8 cellular contexts compared by ENCODE assay signal in genomic region chr11:128630367-128631230, GRCh38. TPM values are rescaled to one million over a fixed set of nuclear protein-coding genes. Genes with fewer than 3 reads are reported as not detected.
A peak's percentile ranks its signal among the peaks of the same experiment; 100 is the strongest.
DNase-seq lines count a peak whose midpoint lies in the region; ATAC-seq, FAIRE-seq and TF ChIP-seq lines count a peak whose summit lies in the region.

No MANE protein-coding gene starts in this region.

- TF ChIP-seq CTCF in Calu3 (IDR thresholded peaks at IDR 0.05; ENCODE audit: unreplicated experiment) (peak; percentile 44), Panc1 (IDR thresholded peaks at IDR 0.05) (peak; percentile 91), neutrophil (IDR thresholded peaks at IDR 0.05) (peak; percentile 92)

- H3K9me3 ChIP-seq in Panc1 (ENCODE audit: control insufficient read depth, insufficient read depth, low read depth, low read length) (no peaks in the 10 kb centered on the region), neutrophil (no peaks in the 10 kb centered on the region), subcutaneous abdominal adipose tissue (ENCODE audit: control insufficient read depth in 5 of 5, low read length in 5 of 5) (no peaks in the 10 kb centered on the region)

- no peak overlapping the region for H3K27ac Mint-ChIP-seq in Calu3 (ENCODE audit: unreplicated experiment)
- H3K27ac Mint-ChIP-seq in activated T-cell treated with anti-CD3 and anti-CD28 coated beads, Interleukin-2, amount 50 U/mL, for 72 hours, result peak overlapping the region; percentile 96

- peak; percentile 81 for DNase-seq in Calu3
- DNase-seq in HTR-8/SVneo (ENCODE audit: insufficient read length, low spot score), result peak; percentile 59
- peak; percentile 75 for DNase-seq in Panc1 (ENCODE audit: low read depth, low spot score)
- peak; percentile 88 to 92 for DNase-seq in activated T-cell treated with anti-CD3 and anti-CD28 coated beads, Interleukin-2, amount 50 U/mL, for 72 hours
- peak; percentile 92 for DNase-seq in fibroblast of peridontal ligament (ENCODE audit: extremely low read depth)

- in situ Hi-C loops in Panc1 (cut with HindIII; ENCODE audit: low pct_unique_long_range_greater_than_20kb, low sequenced_read_pairs), result no loop called here

- peak overlapping the region in 3 of 5 donors; percentile 16 to 39 (median 16) for H3K9ac ChIP-seq in subcutaneous abdominal adipose tissue (ENCODE audit: low read length in 5 of 5)

- intact Hi-C loops in Calu3 (cut with micrococcal nuclease; ENCODE audit: unreplicated experiment) (loop anchor here (1.0 to 5.0 kb wide), 5 partner anchors 183 to 472 kb away; no protein-coding TSS in a partner anchor), Panc1 (cut with micrococcal nuclease; ENCODE audit: unreplicated experiment) (loop anchor here (1.0 to 5.0 kb wide), 5 partner anchors 108 to 473 kb away; no protein-coding TSS in a partner anchor)

- CTCF ChIA-PET in Calu3 (lab: Charles Lee) (interaction anchor here (0.7 to 1.7 kb wide), 8 partner anchors 8 to 473 kb away, joined by 3 to 13 read pairs (median 4); no protein-coding TSS in a partner anchor), Panc1 (lab: Charles Lee) (interaction anchor here (0.5 to 1.4 kb wide), 8 partner anchors 12 to 459 kb away, joined by 3 to 6 read pairs (median 4); no protein-coding TSS in a partner anchor)

- no peaks in the 10 kb centered on the region for H3K36me3 Mint-ChIP-seq in Calu3 (ENCODE audit: insufficient read depth, unreplicated experiment)
- no peaks in the 10 kb centered on the region for H3K36me3 Mint-ChIP-seq in activated T-cell treated with anti-CD3 and anti-CD28 coated beads, Interleukin-2, amount 50 U/mL, for 72 hours (ENCODE audit: insufficient read depth in 2 of 2)

- H3K27ac ChIP-seq in Panc1 (ENCODE audit: low read length) (no peak overlapping the region), neutrophil (peak overlapping the region; percentile 17), subcutaneous abdominal adipose tissue (ENCODE audit: low read depth, low read length) (peak overlapping the region; percentile 42)

- H3K36me3 ChIP-seq in Panc1 (ENCODE audit: control insufficient read depth, insufficient read depth, low read length) (no peaks in the 10 kb centered on the region), neutrophil (no peaks in the 10 kb centered on the region), subcutaneous abdominal adipose tissue (ENCODE audit: control insufficient read depth in 5 of 5, insufficient read depth in 5 of 5, low read length in 5 of 5) (no peaks in the 10 kb centered on the region)

- H3K27me3 Mint-ChIP-seq in Calu3 (ENCODE audit: unreplicated experiment), result no peaks in the 10 kb centered on the region
- H3K27me3 Mint-ChIP-seq in activated T-cell treated with anti-CD3 and anti-CD28 coated beads, Interleukin-2, amount 50 U/mL, for 72 hours (ENCODE audit: low read depth), result no peaks in the 10 kb centered on the region

- no peaks in the 10 kb centered on the region for H3K27me3 ChIP-seq in Panc1 (ENCODE audit: control insufficient read depth, insufficient read depth, low read length)
- H3K27me3 ChIP-seq in neutrophil, result no peaks in the 10 kb centered on the region
- H3K27me3 ChIP-seq in subcutaneous abdominal adipose tissue (ENCODE audit: control insufficient read depth in 5 of 5, insufficient read depth in 4 of 5, low read length in 5 of 5), result no peaks in the 10 kb centered on the region

- no peak for FAIRE-seq in HTR-8/SVneo (lab: Jason Lieb, UNC)

- H3K4me1 Mint-ChIP-seq in Calu3 (ENCODE audit: low read depth, unreplicated experiment), result no peaks in the 10 kb centered on the region
- H3K4me1 Mint-ChIP-seq in activated T-cell treated with anti-CD3 and anti-CD28 coated beads, Interleukin-2, amount 50 U/mL, for 72 hours (ENCODE audit: low read depth), result peaks cover 81% of the 10 kb centered on the region

- POLR2A ChIA-PET in Panc1 (lab: Charles Lee), result interaction anchor here (0.7 kb wide), 2 partner anchors 396 to 514 kb away, joined by 4 to 12 read pairs; no protein-coding TSS in a partner anchor

- ATAC-seq in GM21381 (IDR thresholded peaks at IDR 0.05; ENCODE audit: unreplicated experiment) (peak; percentile 49), Panc1 (peak; percentile 94)
- peak; percentile 69 for ATAC-seq in activated T-cell treated with anti-CD3 and anti-CD28 coated beads, Interleukin-2, amount 50 U/mL, for 72 hours (replicated peaks in 1 of 2)

- H3K4me1 ChIP-seq in Panc1 (ENCODE audit: control insufficient read depth, insufficient read depth, low read length) (no peaks in the 10 kb centered on the region), neutrophil (ENCODE audit: control insufficient read depth in 1 of 2, insufficient read depth in 1 of 2, low read depth in 1 of 2, low read length in 1 of 2) (peaks cover 22 to 26% of the 10 kb centered on the region in 2 experiments), subcutaneous abdominal adipose tissue (ENCODE audit: control insufficient read depth in 5 of 5, insufficient read depth in 5 of 5, low read length in 5 of 5) (peaks cover 6 to 38% (median 20%) of the 10 kb centered on the region in 5 donors)

- H3K4me3 ChIP-seq in Panc1 (ENCODE audit: low read depth in 2 of 2, low read length in 2 of 2) (no peak overlapping the region), neutrophil (ENCODE audit: low read depth in 1 of 2, low read length in 1 of 2) (peak overlapping the region in 1 of 2 experiments; percentile 5), subcutaneous abdominal adipose tissue (ENCODE audit: low read depth in 1 of 5, low read length in 5 of 5) (peak overlapping the region in 3 of 5 donors; percentile 26 to 31 (median 26))

- no TSS peak for BruUV-seq in Calu3 (replicated peaks; lab: Mats Ljungman, UMichigan)
- BruUV-seq in Panc1 (replicated peaks; lab: Mats Ljungman, UMichigan), result no TSS peak

- H3K4me3 Mint-ChIP-seq in Calu3 (ENCODE audit: low read depth, unreplicated experiment), result no peak overlapping the region
- H3K4me3 Mint-ChIP-seq in activated T-cell treated with anti-CD3 and anti-CD28 coated beads, Interleukin-2, amount 50 U/mL, for 72 hours, result peak overlapping the region; percentile 80 to 84

- H3K9me3 Mint-ChIP-seq in Calu3 (ENCODE audit: low read depth, unreplicated experiment), result no peaks in the 10 kb centered on the region
- no peaks in the 10 kb centered on the region for H3K9me3 Mint-ChIP-seq in activated T-cell treated with anti-CD3 and anti-CD28 coated beads, Interleukin-2, amount 50 U/mL, for 72 hours

RNA-seq across cellular contexts. Expression of gene ETS1, which starts 43.2 kb away (rescaled TPM):
- 26.5 and 38.4 TPM in 2 replicates for total RNA-seq in Calu3 (2022)
- total RNA-seq in Panc1 (2021; ENCODE audit: unreplicated experiment), result 66.4 TPM
- polyA plus RNA-seq in Panc1 (2012; ENCODE audit: insufficient read length), result 38.6 TPM
- total RNA-seq in activated T-cell treated with anti-CD3 and anti-CD28 coated beads, Interleukin-2, amount 50 U/mL, for 72 hours, result 100 to 1,000 TPM; 713 to 736 TPM

Comparison
In these comparisons a context has a peak if more than half of its experiments do, and no peak if none do; other contexts are left out.
1. H3K4me3 ChIP-seq: peak in subcutaneous abdominal adipose tissue (3 of 5); none in Panc1 (0 of 2).
2. RNA of gene ETS1, which starts 43.2 kb away (total RNA-seq): 713 to 736 TPM in activated T-cell treated with anti-CD3 and anti-CD28 coated beads, Interleukin-2, amount 50 U/mL, for 72 hours; 66.4 TPM in Panc1 (single experiment) and 26.5 to 38.4 TPM in Calu3; every median in the first group is over 10 times any median in the second.
3. Peak in every context shown above with its lines, with median percentiles within 50 percentile points of each other: DNase-seq, CTCF ChIP-seq and ATAC-seq.